In genomic region chr14:102907980-102908730, GRCh38 we compare ENCODE assay signal across 32 cellular contexts. TPM values are rescaled to one million over a fixed set of nuclear protein-coding genes. Genes with fewer than 3 reads are reported as not detected.
DNase-seq lines count a peak whose midpoint lies in the region; ATAC-seq, FAIRE-seq and TF ChIP-seq lines count a peak whose summit lies in the region.
"Had no signal": no experiment of that assay in that cellular context is flagged by ENCODE, and none has a peak within 500 bp of the region (broad histone marks: within the 10 kb centered on the region; RNA-seq: fewer than 3 reads in every experiment).

No MANE protein-coding gene starts in this region.

- H3K36me3 Mint-ChIP-seq in stimulated activated effector memory CD8-positive, alpha-beta T cell treated with anti-CD3 and anti-CD28 coated beads, Interleukin-12 subunit alpha, Interleukin-12 subunit beta, amount 100 ng/mL, for 72 hours = peaks cover 95% of the 10 kb centered on the region

- H3K36me3 ChIP-seq in SK-N-SH (replicated peaks in 1 of 2; ENCODE audit: control insufficient read depth in 1 of 2, insufficient read depth in 2 of 2, low read length in 1 of 2) (peaks cover 13 to 22% of the 10 kb centered on the region in 2 experiments), kidney (ENCODE audit: control insufficient read depth in 1 of 2, insufficient read depth in 2 of 2, low read length in 2 of 2) (peaks cover 2 to 4% of the 10 kb centered on the region in 2 donors), esophagus squamous epithelium (peaks cover 0 to 72% (median 11%) of the 10 kb centered on the region in 3 donors)

- FAIRE-seq in kidney (lab: Jason Lieb, UNC) (no peak), frontal cortex (lab: Jason Lieb, UNC) (no peak)
- FAIRE-seq: astrocyte, H54 had no signal

- H3K27ac Mint-ChIP-seq in stimulated activated effector memory CD8-positive, alpha-beta T cell treated with anti-CD3 and anti-CD28 coated beads, Interleukin-12 subunit alpha, Interleukin-12 subunit beta, amount 100 ng/mL, for 72 hours = peak overlapping the region; percentile 71
- H3K27ac Mint-ChIP-seq: activated CD4-positive, alpha-beta memory T cell treated with anti-CD3 and anti-CD28 coated beads for 36 hours; CD4-positive, CD25-positive, alpha-beta regulatory T cell had no signal

- 89% methylated on average over 18 of the region's 23 CpGs for WGBS in SK-N-SH (ENCODE audit: low lambda C conversion rate)
- WGBS in esophagus squamous epithelium, 2 donors = 57 to 96% methylated on average over 1 to 10 of the region's 23 CpGs

- TF ChIP-seq EP300 in SK-N-SH (IDR thresholded peaks at IDR 0.05; ENCODE audit: borderline replicate concordance in 1 of 2, low read depth in 1 of 2, low read length in 1 of 2) = no peak

- H3K9me3 Mint-ChIP-seq in stimulated activated effector memory CD8-positive, alpha-beta T cell treated with anti-CD3 and anti-CD28 coated beads, Interleukin-12 subunit alpha, Interleukin-12 subunit beta, amount 100 ng/mL, for 72 hours = no peaks in the 10 kb centered on the region
- H3K9me3 Mint-ChIP-seq: activated CD4-positive, alpha-beta memory T cell treated with anti-CD3 and anti-CD28 coated beads for 36 hours; CD4-positive, CD25-positive, alpha-beta regulatory T cell had no signal

- H3K4me2 ChIP-seq in SK-N-SH = no peak overlapping the region

- H3K27me3 ChIP-seq in SK-N-SH (ENCODE audit: insufficient read depth) = no peaks in the 10 kb centered on the region
- no peaks in the 10 kb centered on the region for H3K27me3 ChIP-seq in esophagus squamous epithelium
- H3K27me3 ChIP-seq: cardiac muscle cell, colonic mucosa, upper lobe of left lung had no signal

- CTCF ChIA-PET in SK-N-SH (lab: Yijun Ruan, JAX) = interaction anchor here (1.2 kb wide), 1 partner anchor 10 kb away, joined by 5 read pairs; no protein-coding TSS in a partner anchor

- no peak overlapping the region for H2AFZ ChIP-seq in SK-N-SH (ENCODE audit: low read depth)

- no peak for TF ChIP-seq RAD21 in SK-N-SH (IDR thresholded peaks at IDR 0.05; ENCODE audit: low read length)

- DNase-seq in SK-N-SH = peak; percentile 22
- DNase-seq in kidney = peak; percentile 45
- DNase-seq in stimulated activated effector memory CD8-positive, alpha-beta T cell treated with anti-CD3 and anti-CD28 coated beads, Interleukin-12 subunit alpha, Interleukin-12 subunit beta, amount 100 ng/mL, for 72 hours (ENCODE audit: low spot score in 2 of 2) = no peak
- no peak for DNase-seq in frontal cortex (ENCODE audit: low spot score in 2 of 2)
- DNase-seq in NCI-H526 (lab: John Stamatoyannopoulos, UW) = no peak
- DNase-seq in esophagus squamous epithelium (lab: John Stamatoyannopoulos, UW) = no peak
- DNase-seq: activated CD4-positive, alpha-beta memory T cell treated with anti-CD3 and anti-CD28 coated beads for 36 hours; activated CD4-positive, alpha-beta T cell treated with anti-CD3 and anti-CD28 coated beads for 1 hour; Calu3; CD4-positive, CD25-positive, alpha-beta regulatory T cell; colonic mucosa; effector memory CD4-positive, alpha-beta T cell; GDM1; glutamatergic neuron; Karpas-422; NCI-H1417 treated with DMSO at 0.1 percent for 48 hours; NCI-H2081; NCI-H526 treated with DMSO at 0.1 percent for 48 hours; NK-92 treated with Interleukin-12 subunit alpha and Interleukin-12 subunit beta, amount 100 ng/mL, for 24 hours; nucleus accumbens; PC-3; stimulated activated CD4-positive, alpha-beta T cell treated with anti-CD3 and anti-CD28 coated beads, Interleukin-15, amount 100 ng/mL, for 24 hours; stimulated activated naive CD4-positive, alpha-beta T cell had no signal

- H3K4me1 ChIP-seq in SK-N-SH (ENCODE audit: control insufficient read depth in 1 of 2, insufficient read depth in 2 of 2, low read depth in 1 of 2, low read length in 1 of 2) (no peaks in the 10 kb centered on the region), kidney (ENCODE audit: control insufficient read depth in 1 of 2, insufficient read depth in 1 of 2, low read depth in 1 of 2, low read length in 2 of 2) (no peaks in the 10 kb centered on the region), esophagus squamous epithelium (no peaks in the 10 kb centered on the region)
- H3K4me1 ChIP-seq: colonic mucosa, upper lobe of left lung had no signal

- H3K9me2 ChIP-seq in SK-N-SH = no peaks in the 10 kb centered on the region

- H3K9me3 ChIP-seq in SK-N-SH (no peaks in the 10 kb centered on the region), kidney (ENCODE audit: control insufficient read depth in 1 of 2, low read length in 2 of 2) (no peaks in the 10 kb centered on the region), esophagus squamous epithelium (no peaks in the 10 kb centered on the region)
- H3K9me3 ChIP-seq: colonic mucosa, upper lobe of left lung had no signal

- no peak overlapping the region for H3K4me3 Mint-ChIP-seq in stimulated activated effector memory CD8-positive, alpha-beta T cell treated with anti-CD3 and anti-CD28 coated beads, Interleukin-12 subunit alpha, Interleukin-12 subunit beta, amount 100 ng/mL, for 72 hours
- H3K4me3 Mint-ChIP-seq: activated CD4-positive, alpha-beta memory T cell treated with anti-CD3 and anti-CD28 coated beads for 36 hours had no signal

- peaks cover 13% of the 10 kb centered on the region for H3K4me1 Mint-ChIP-seq in stimulated activated effector memory CD8-positive, alpha-beta T cell treated with anti-CD3 and anti-CD28 coated beads, Interleukin-12 subunit alpha, Interleukin-12 subunit beta, amount 100 ng/mL, for 72 hours
- H3K4me1 Mint-ChIP-seq: CD4-positive, CD25-positive, alpha-beta regulatory T cell had no signal

- no peak for TF ChIP-seq CTCF in SK-N-SH (IDR thresholded peaks at IDR 0.05)
- TF ChIP-seq CTCF in kidney (IDR thresholded peaks at IDR 0.05; ENCODE audit: borderline replicate concordance, extremely low read depth, insufficient read depth) = no peak
- TF ChIP-seq CTCF in esophagus squamous epithelium (IDR thresholded peaks at IDR 0.05) = no peak

- POLR2A ChIA-PET in SK-N-SH (lab: Yijun Ruan, JAX) = no interaction called here

- no peaks in the 10 kb centered on the region for H3K79me2 ChIP-seq in SK-N-SH (ENCODE audit: insufficient read depth)

- H3K9ac ChIP-seq in SK-N-SH = no peak overlapping the region
- H3K9ac ChIP-seq in kidney (ENCODE audit: low read length in 2 of 2) = no peak overlapping the region

- H3K27ac ChIP-seq in SK-N-SH (ENCODE audit: low read depth in 2 of 2, low read length in 1 of 2) = no peak overlapping the region
- no peak overlapping the region for H3K27ac ChIP-seq in kidney (ENCODE audit: low read depth in 2 of 2, low read length in 2 of 2)
- H3K27ac ChIP-seq in esophagus squamous epithelium = no peak overlapping the region
- H3K27ac ChIP-seq: 22Rv1, cardiac muscle cell, colonic mucosa, HL-60, upper lobe of left lung had no signal

- no peak overlapping the region for H3K4me3 ChIP-seq in SK-N-SH (ENCODE audit: low read depth in 2 of 2, low read length in 1 of 2)
- no peak overlapping the region for H3K4me3 ChIP-seq in kidney (ENCODE audit: low read length in 2 of 2)
- H3K4me3 ChIP-seq in esophagus squamous epithelium = no peak overlapping the region
- H3K4me3 ChIP-seq: cardiac muscle cell, colonic mucosa, upper lobe of left lung had no signal

- peaks cover 5% of the 10 kb centered on the region for H3F3A ChIP-seq in SK-N-SH (replicated peaks; ENCODE audit: insufficient read depth)

- H4K20me1 ChIP-seq in SK-N-SH (ENCODE audit: insufficient read depth) = no peaks in the 10 kb centered on the region

- intact Hi-C loops in kidney (cut with DNase I) (no loop called here), esophagus squamous epithelium (cut with DNase I) (no loop called here)

- TF ChIP-seq POLR2A in GM18505 (IDR thresholded peaks at IDR 0.05; ENCODE audit: borderline replicate concordance, extremely low read depth, insufficient read depth, insufficient read length) = peak; percentile 27
- no peak for TF ChIP-seq POLR2A in esophagus squamous epithelium (IDR thresholded peaks at IDR 0.05)

- ATAC-seq in SK-N-SH treated with all-trans-retinoic acid at 6 μM for 48 hours (no peak), GM18505 (IDR thresholded peaks at IDR 0.05; ENCODE audit: unreplicated experiment) (no peak)
- no peak for ATAC-seq in stimulated activated effector memory CD8-positive, alpha-beta T cell treated with anti-CD3 and anti-CD28 coated beads, Interleukin-12 subunit alpha, Interleukin-12 subunit beta, amount 100 ng/mL, for 72 hours
- ATAC-seq: left lobe of liver, PC-3 had no signal

TF ChIP-seq in SK-N-SH, 30 proteins besides CTCF, POLR2A, EP300 and RAD21 (continues in another document):
- TF ChIP-seq TCF12 (IDR thresholded peaks at IDR 0.05) (no peak), TEAD4 (IDR thresholded peaks at IDR 0.05; ENCODE audit: borderline replicate concordance, insufficient read depth) (no peak), MXI1 (IDR thresholded peaks at IDR 0.05; ENCODE audit: low read depth, low read length) (no peak), GABPA (IDR thresholded peaks at IDR 0.05; ENCODE audit: low read depth) (no peak)

TF ChIP-seq in SK-N-SH treated with all-trans-retinoic acid at 6 μM for 48 hours, 23 proteins besides CTCF, POLR2A, EP300 and RAD21 (continues in another document):
- TF ChIP-seq TSHZ2 (CRISPR knock-in tag; IDR thresholded peaks at IDR 0.05) = no peak
- TF ChIP-seq ESRRG (CRISPR knock-in tag; IDR thresholded peaks at IDR 0.05) = no peak

RNA-seq across cellular contexts. Expression of gene AMN, which starts 14.3 kb away (rescaled TPM):
- polyA plus RNA-seq in SK-N-SH (2012; rRNA removed) (0.03 TPM in 1 of 2 replicates, not detected in the other), kidney (ENCODE audit: insufficient read depth, low read depth, low replicate concordance) (121 TPM)
- 0.01 TPM in 1 of 2 replicates, not detected in the other for polyA plus RNA-seq in SK-N-SH (2012; cell fraction: cytosol; rRNA removed)
- 0.21 and 0.25 TPM in 2 replicates for polyA plus RNA-seq in SK-N-SH (2012; cell fraction: nucleus; rRNA removed)
- total RNA-seq in kidney (58.0 TPM), frontal cortex (under 0.01 TPM), esophagus squamous epithelium (10 to 100 TPM in 3 of 4 donors, 1 to 10 TPM in 1; 7.6 to 24.0 (median 19.7) TPM)
- total RNA-seq: PC-3 had no signal

Comparison
In these comparisons a context has a peak if more than half of its experiments do, and no peak if none do; other contexts are left out.
1. DNase-seq: peak in SK-N-SH (single experiment) and kidney (single experiment); none in stimulated activated effector memory CD8-positive, alpha-beta T cell treated with anti-CD3 and anti-CD28 coated beads, Interleukin-12 subunit alpha, Interleukin-12 subunit beta, amount 100 ng/mL, for 72 hours (0 of 2), frontal cortex (0 of 2), NCI-H526 (0 of 2) and esophagus squamous epithelium (single experiment).